ENCODE assay signal across 24 cellular contexts in the genomic region with DNA sequence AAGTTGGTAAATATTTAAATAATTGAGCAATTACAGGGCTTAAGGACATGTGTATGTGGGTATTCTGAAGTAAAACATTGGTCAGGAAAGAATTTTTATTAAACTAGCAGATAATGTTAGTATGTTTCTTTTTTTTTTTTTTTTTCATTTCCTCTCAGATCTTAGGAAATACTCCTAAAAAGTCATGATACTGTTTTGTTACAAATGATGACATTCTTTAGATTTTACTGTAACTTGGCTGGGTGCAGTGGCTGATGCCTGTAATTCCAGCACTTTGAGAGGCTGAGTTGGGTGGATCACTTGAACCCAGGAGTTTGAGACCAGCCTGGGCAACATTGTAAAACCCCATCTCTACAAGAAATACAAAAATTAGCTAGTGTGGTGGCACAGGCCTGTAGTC.
"Had no signal": no experiment of that assay in that cellular context is flagged by ENCODE, and none has a peak within 500 bp of the region (broad histone marks: within the 10 kb centered on the region; RNA-seq: fewer than 3 reads in every experiment).

No MANE protein-coding gene starts in this region.

- H3K27ac Mint-ChIP-seq: nephron; progenitor cell of endocrine pancreas; stimulated activated effector memory CD8-positive, alpha-beta T cell treated with anti-CD3 and anti-CD28 coated beads, Interleukin-12 subunit alpha, Interleukin-12 subunit beta, amount 100 ng/mL, for 72 hours; type B pancreatic cell had no signal

- H2AFZ ChIP-seq: hepatocyte had no signal

- H3K4me2 ChIP-seq: hepatocyte, smooth muscle cell had no signal

- H3K27ac ChIP-seq: gastroesophageal sphincter, hepatocyte, pancreas, suprapubic skin, thyroid gland had no signal

- H3K9me3 Mint-ChIP-seq: nephron; stimulated activated effector memory CD8-positive, alpha-beta T cell treated with anti-CD3 and anti-CD28 coated beads, Interleukin-12 subunit alpha, Interleukin-12 subunit beta, amount 100 ng/mL, for 72 hours; type B pancreatic cell had no signal

- H3K4me3 ChIP-seq: gastroesophageal sphincter, hepatocyte, lung, pancreas, smooth muscle cell, suprapubic skin, thyroid gland had no signal

- H3K79me2 ChIP-seq: hepatocyte had no signal

- H3K4me1 Mint-ChIP-seq: nephron; stimulated activated effector memory CD8-positive, alpha-beta T cell treated with anti-CD3 and anti-CD28 coated beads, Interleukin-12 subunit alpha, Interleukin-12 subunit beta, amount 100 ng/mL, for 72 hours had no signal

- H3K4me1 ChIP-seq: gastroesophageal sphincter, pancreas, suprapubic skin, thyroid gland had no signal

- H3K9me3 ChIP-seq: gastroesophageal sphincter, pancreas, suprapubic skin, thyroid gland had no signal

- ATAC-seq: esophagus mucosa; gastroesophageal sphincter; left colon; left ventricle myocardium superior; pancreas; right cardiac atrium; stimulated activated effector memory CD8-positive, alpha-beta T cell treated with anti-CD3 and anti-CD28 coated beads, Interleukin-12 subunit alpha, Interleukin-12 subunit beta, amount 100 ng/mL, for 72 hours; stimulated activated naive CD8-positive, alpha-beta T cell treated with anti-CD3 and anti-CD28 coated beads, Interleukin-15, Interleukin-2, amounts not matched to agents 100 U/mL and 50 U/mL, for 24 hours had no signal

- DNase-seq: cortex of kidney; effector memory CD4-positive, alpha-beta T cell; head of caudate nucleus; left colon; left ventricle myocardium superior; mesenchymal stem cell; midbrain; occipital lobe; pancreas; right cardiac atrium; stimulated activated CD4-positive, alpha-beta T cell treated with anti-CD3 and anti-CD28 coated beads, Interleukin-2, amount 100 ng/mL, for 48 hours; stimulated activated CD8-positive, alpha-beta memory T cell treated with anti-CD3 and anti-CD28 coated beads, Interleukin-4, amount 100 ng/mL, for 48 hours; stimulated activated naive CD8-positive, alpha-beta T cell treated with anti-CD3 and anti-CD28 coated beads, Interleukin-15, Interleukin-2, amounts not matched to agents 100 U/mL and 50 U/mL, for 24 hours; thyroid gland had no signal

- H3K27me3 Mint-ChIP-seq: progenitor cell of endocrine pancreas, type B pancreatic cell had no signal

- H3K4me3 Mint-ChIP-seq: nephron; stimulated activated effector memory CD8-positive, alpha-beta T cell treated with anti-CD3 and anti-CD28 coated beads, Interleukin-12 subunit alpha, Interleukin-12 subunit beta, amount 100 ng/mL, for 72 hours; type B pancreatic cell had no signal

- H3K27me3 ChIP-seq: gastroesophageal sphincter, hepatocyte, pancreas, suprapubic skin, thyroid gland had no signal
